In genomic region chr4:10074767-10075105, GRCh38 we compare ENCODE assay signal across 8 cellular contexts. TPM values are rescaled to one million over a fixed set of nuclear protein-coding genes. Genes with fewer than 3 reads are reported as not detected.
DNase-seq lines count a peak whose midpoint lies in the region; ATAC-seq, FAIRE-seq and TF ChIP-seq lines count a peak whose summit lies in the region.

No MANE protein-coding gene starts in this region.

- no peak overlapping the region for H3K4me2 ChIP-seq in HepG2 (ENCODE audit: low read depth, low read length)

- H3K9me3 ChIP-seq in adrenal gland (replicated peaks in 1 of 3) (no peaks in the 10 kb centered on the region), HepG2 (ENCODE audit: low read length) (no peaks in the 10 kb centered on the region)

- H3K4me3 ChIP-seq in BJ (ENCODE audit: low read depth, low read length) (no peak overlapping the region), HFF-Myc (replicated peaks; ENCODE audit: low read depth, low read length) (no peak overlapping the region), adrenal gland (no peak overlapping the region), HepG2 (replicated peaks in 1 of 3; ENCODE audit: insufficient read depth in 1 of 3, low read depth in 2 of 3, low read length in 3 of 3) (no peak overlapping the region)

- no peaks in the 10 kb centered on the region for H3K79me2 ChIP-seq in HepG2 (ENCODE audit: insufficient read depth, low read length)

- 77 to 89% (median 81%) methylated on average over 7 of the region's 7 CpGs for WGBS in adrenal gland, 4 donors
- 94% methylated on average over 7 of the region's 7 CpGs for WGBS in HepG2 (ENCODE audit: low lambda C conversion rate)

- FAIRE-seq in HepG2 (lab: Jason Lieb, UNC), result no peak

- TF ChIP-seq EP300 in HepG2 (IDR thresholded peaks at IDR 0.05; ENCODE audit: low read depth in 2 of 2, low read length in 2 of 2) (no peak), HepG2 (CRISPR knock-in tag; IDR thresholded peaks at IDR 0.05; ENCODE audit: borderline replicate concordance) (no peak)

- TF ChIP-seq RAD21 in HepG2 (CRISPR knock-in tag; IDR thresholded peaks at IDR 0.05), result no peak

- TF ChIP-seq CTCF in BJ (IDR thresholded peaks at IDR 0.05; ENCODE audit: insufficient read depth, low read depth, low read length) (peak; percentile 67), HFF-Myc (IDR thresholded peaks at IDR 0.05; ENCODE audit: low read depth, low read length, missing control alignments) (peak; percentile 50), adrenal gland (IDR thresholded peaks at IDR 0.05) (peak; percentile 25 to 53 (median 42)), HepG2 (CRISPR knock-in tag; IDR thresholded peaks at IDR 0.05) (peak; percentile 61)

- no peak overlapping the region for H2AFZ ChIP-seq in HepG2 (ENCODE audit: low read length)

- H3K27me3 ChIP-seq in BJ (ENCODE audit: control insufficient read depth, insufficient read depth, low read length) (no peaks in the 10 kb centered on the region), adrenal gland (no peaks in the 10 kb centered on the region), HepG2 (ENCODE audit: control insufficient read depth in 1 of 2, insufficient read depth in 2 of 2, low read length in 2 of 2) (no peaks in the 10 kb centered on the region)

- H3K9ac ChIP-seq in HepG2 (ENCODE audit: insufficient read depth, low read depth, low read length), result no peak overlapping the region

- CTCF ChIA-PET in BJ (lab: Yijun Ruan, JAX) (no interaction called here), HepG2 (lab: Yijun Ruan, JAX; ENCODE audit: low intra/inter-chr PET ratio, low total read pairs) (no interaction called here)

- in situ Hi-C loops in HepG2 (cut with HindIII; ENCODE audit: extremely low pct_ligation_motif_present, low pct_unique_long_range_greater_than_20kb), result no loop called here

- H3K27ac ChIP-seq in adrenal gland, result no peak overlapping the region
- peak overlapping the region; percentile 13 for H3K27ac ChIP-seq in HepG2 (ENCODE audit: extremely low read length, insufficient read depth, low read length)

- H3K4me1 ChIP-seq in adrenal gland (replicated peaks in 1 of 2) (no peaks in the 10 kb centered on the region), HepG2 (ENCODE audit: insufficient read depth, low read length) (peaks cover 12% of the 10 kb centered on the region)

- no peaks in the 10 kb centered on the region for H4K20me1 ChIP-seq in HepG2 (ENCODE audit: insufficient read depth, low read length)

- ATAC-seq in HepG2 (peak; percentile 74), GM18502 (IDR thresholded peaks at IDR 0.05; ENCODE audit: poor library complexity, unreplicated experiment) (no peak), HG03354 (IDR thresholded peaks at IDR 0.05; ENCODE audit: poor library complexity, severe bottlenecking, unreplicated experiment) (no peak)

- no peak for TF ChIP-seq POLR2A in adrenal gland (IDR thresholded peaks at IDR 0.05)
- TF ChIP-seq POLR2A in HepG2 (IDR thresholded peaks at IDR 0.05; ENCODE audit: insufficient read depth in 1 of 2, low read depth in 2 of 2, low read length in 2 of 2), result no peak

- DNase-seq in BJ (ENCODE audit: low read depth) (no peak), HFF-Myc (ENCODE audit: extremely low read depth, low read depth) (peak; percentile 24), adrenal gland (peak in 4 of 7 donors; percentile 60 to 71 (median 64)), HepG2 (ENCODE audit: low spot score) (no peak), midbrain (lab: John Stamatoyannopoulos, UW) (no peak), NCI-H2107 treated with DMSO at 0.1 percent for 48 hours (lab: John Stamatoyannopoulos, UW; ENCODE audit: unreplicated experiment) (no peak)

- peaks cover 58% of the 10 kb centered on the region for H3K36me3 ChIP-seq in BJ (ENCODE audit: control insufficient read depth, insufficient read depth, low read length)
- peaks cover 0 to 71% of the 10 kb centered on the region in 2 donors for H3K36me3 ChIP-seq in adrenal gland (replicated peaks in 1 of 2)
- peaks cover 30 to 61% of the 10 kb centered on the region in 2 experiments; a peak in 4 of 5 replicates for H3K36me3 ChIP-seq in HepG2 (replicated peaks in 1 of 2; ENCODE audit: control insufficient read depth in 1 of 2, insufficient read depth in 2 of 2, low read length in 2 of 2)

- POLR2A ChIA-PET in BJ (lab: Charles Lee), result no interaction called here
- POLR2A ChIA-PET in HepG2 (lab: Yijun Ruan, JAX), result no interaction called here

- intact Hi-C loops in adrenal gland (cut with DNase I) (no loop called here), HepG2 (cut with micrococcal nuclease; ENCODE audit: unreplicated experiment) (no loop called here)

- BruUV-seq in HepG2 (replicated peaks; lab: Mats Ljungman, UMichigan), result TSS peak; percentile 33

TF ChIP-seq in HepG2, 621 proteins besides CTCF, POLR2A, EP300 and RAD21 (continues in another document):
- TF ChIP-seq ZNF7 (CRISPR knock-in tag; IDR thresholded peaks at IDR 0.05) (no peak), FOSL2 (CRISPR knock-in tag; IDR thresholded peaks at IDR 0.05) (peak; percentile 87), ZNF598 (CRISPR knock-in tag; IDR thresholded peaks at IDR 0.05; ENCODE audit: borderline replicate concordance) (no peak), SIX1 (CRISPR knock-in tag; IDR thresholded peaks at IDR 0.05; ENCODE audit: borderline replicate concordance) (no peak), ZNF782 (CRISPR knock-in tag; IDR thresholded peaks at IDR 0.05; ENCODE audit: borderline replicate concordance) (no peak), ZNF83 (CRISPR knock-in tag; IDR thresholded peaks at IDR 0.05; ENCODE audit: borderline replicate concordance) (no peak)

RNA-seq across cellular contexts. Expression of gene WDR1, which starts 41.9 kb away (rescaled TPM):
- polyA plus RNA-seq in BJ (2011; rRNA removed) (666 and 952 TPM in 2 replicates), adrenal gland (100 to 1,000 TPM in 1 of 3 donors, 10 to 100 TPM in 2; 66.5 to 228 (median 67.6) TPM), HepG2 (2011; rRNA removed) (198 and 199 TPM in 2 replicates)
- polyA minus RNA-seq in BJ (2011; rRNA and poly(A)+ RNA removed), result 536 and 732 TPM in 2 replicates
- total RNA-seq in adrenal gland (100 to 1,000 TPM in 7 of 8 donors, 10 to 100 TPM in 1; 84.4 to 219 (median 150) TPM), HepG2 (2016; rRNA removed; fragmentation: Illumina TruSeq; extraction: Trizol) (106 and 120 TPM in 2 replicates)
- total RNA-seq in HepG2 (2016; cell fraction: cytosol; rRNA removed; fragmentation: Illumina TruSeq; extraction: Trizol; ENCODE audit: low read depth), result 50.7 and 51.7 TPM in 2 replicates
- 98.1 and 109 TPM in 2 replicates for total RNA-seq in HepG2 (2016; cell fraction: insoluble cytoplasmic fraction; rRNA removed; fragmentation: Illumina TruSeq; extraction: Trizol)
- 54.9 and 56.0 TPM in 2 replicates for total RNA-seq in HepG2 (2016; cell fraction: membrane; rRNA removed; fragmentation: Illumina TruSeq; extraction: Trizol)
- total RNA-seq in HepG2 (2016; cell fraction: nucleus; rRNA removed; fragmentation: Illumina TruSeq; extraction: Trizol), result 57.3 and 65.4 TPM in 2 replicates
- polyA plus RNA-seq in HepG2 (2011; cell fraction: cytosol; rRNA removed), result 187 and 226 TPM in 2 replicates
- 166 and 177 TPM in 2 replicates for polyA plus RNA-seq in HepG2 (2011; cell fraction: nucleus; rRNA removed)
- polyA plus RNA-seq in HepG2 (2012), result 117 and 122 TPM in 2 replicates
- polyA plus RNA-seq in HepG2 (2016; cell fraction: cytosol; fragmentation: Illumina TruSeq; extraction: Trizol; ENCODE audit: low read depth), result 33.9 and 35.4 TPM in 2 replicates
- polyA plus RNA-seq in HepG2 (2016; cell fraction: insoluble cytoplasmic fraction; fragmentation: Illumina TruSeq; extraction: Trizol; ENCODE audit: low read depth), result 136 and 179 TPM in 2 replicates
- polyA plus RNA-seq in HepG2 (2016; cell fraction: membrane; fragmentation: Illumina TruSeq; extraction: Trizol; ENCODE audit: low read depth), result 47.7 and 51.7 TPM in 2 replicates
- polyA plus RNA-seq in HepG2 (2016; cell fraction: nucleus; fragmentation: Illumina TruSeq; extraction: Trizol; ENCODE audit: insufficient read depth, low read depth), result 118 and 124 TPM in 2 replicates
- 149 and 296 TPM in 2 replicates for polyA minus RNA-seq in HepG2 (2011; rRNA and poly(A)+ RNA removed; ENCODE audit: low replicate concordance)
- 111 and 136 TPM in 2 replicates for polyA minus RNA-seq in HepG2 (2011; cell fraction: cytosol; rRNA and poly(A)+ RNA removed)
- polyA minus RNA-seq in HepG2 (2011; cell fraction: nucleus; rRNA and poly(A)+ RNA removed), result 82.2 and 96.2 TPM in 2 replicates

RNA-seq across cellular contexts. Expression of gene SLC2A9, which starts 53.4 kb away (rescaled TPM):
- 5.0 and 6.4 TPM in 2 replicates for polyA plus RNA-seq in BJ (2011; rRNA removed)
- polyA minus RNA-seq in BJ (2011; rRNA and poly(A)+ RNA removed), result 4.4 and 7.3 TPM in 2 replicates
- total RNA-seq in adrenal gland, result 10 to 100 TPM in 5 of 8 donors, 1 to 10 TPM in 3; 6.7 to 16.6 (median 12.8) TPM
- polyA plus RNA-seq in adrenal gland, result 1 to 10 TPM; 1.8 to 7.8 (median 2.1) TPM
- total RNA-seq in HepG2 (2016; rRNA removed; fragmentation: Illumina TruSeq; extraction: Trizol), result 19.9 and 36.2 TPM in 2 replicates
- 11.2 and 13.2 TPM in 2 replicates for total RNA-seq in HepG2 (2016; cell fraction: cytosol; rRNA removed; fragmentation: Illumina TruSeq; extraction: Trizol; ENCODE audit: low read depth)
- total RNA-seq in HepG2 (2016; cell fraction: insoluble cytoplasmic fraction; rRNA removed; fragmentation: Illumina TruSeq; extraction: Trizol), result 20.2 and 36.6 TPM in 2 replicates
- 16.6 and 18.8 TPM in 2 replicates for total RNA-seq in HepG2 (2016; cell fraction: membrane; rRNA removed; fragmentation: Illumina TruSeq; extraction: Trizol)
- total RNA-seq in HepG2 (2016; cell fraction: nucleus; rRNA removed; fragmentation: Illumina TruSeq; extraction: Trizol), result 46.8 and 63.5 TPM in 2 replicates
- polyA plus RNA-seq in HepG2 (2011; rRNA removed), result 42.3 and 51.0 TPM in 2 replicates
- polyA plus RNA-seq in HepG2 (2011; cell fraction: cytosol; rRNA removed), result 40.4 and 40.5 TPM in 2 replicates
- 78.3 and 78.9 TPM in 2 replicates for polyA plus RNA-seq in HepG2 (2011; cell fraction: nucleus; rRNA removed)
- polyA plus RNA-seq in HepG2 (2012), result 38.0 and 55.5 TPM in 2 replicates
- polyA plus RNA-seq in HepG2 (2016; cell fraction: cytosol; fragmentation: Illumina TruSeq; extraction: Trizol; ENCODE audit: low read depth), result 5.7 and 8.5 TPM in 2 replicates
- polyA plus RNA-seq in HepG2 (2016; cell fraction: insoluble cytoplasmic fraction; fragmentation: Illumina TruSeq; extraction: Trizol; ENCODE audit: low read depth), result 16.8 and 19.2 TPM in 2 replicates
- polyA plus RNA-seq in HepG2 (2016; cell fraction: membrane; fragmentation: Illumina TruSeq; extraction: Trizol; ENCODE audit: low read depth), result 11.8 and 13.9 TPM in 2 replicates
- 32.8 and 34.3 TPM in 2 replicates for polyA plus RNA-seq in HepG2 (2016; cell fraction: nucleus; fragmentation: Illumina TruSeq; extraction: Trizol; ENCODE audit: insufficient read depth, low read depth)
- polyA minus RNA-seq in HepG2 (2011; rRNA and poly(A)+ RNA removed; ENCODE audit: low replicate concordance), result 0.09 and 127 TPM in 2 replicates
- 35.6 and 44.8 TPM in 2 replicates for polyA minus RNA-seq in HepG2 (2011; cell fraction: cytosol; rRNA and poly(A)+ RNA removed)
- 124 and 142 TPM in 2 replicates for polyA minus RNA-seq in HepG2 (2011; cell fraction: nucleus; rRNA and poly(A)+ RNA removed)

Comparison
In these comparisons a context has a peak if more than half of its experiments do, and no peak if none do; other contexts are left out.
1. DNase-seq: peak in HFF-Myc (single experiment) and adrenal gland (4 of 7); none in BJ (single experiment), HepG2 (single experiment), midbrain (single experiment) and NCI-H2107 treated with DMSO at 0.1 percent for 48 hours (single experiment).
2. Peak in every context shown above with its lines, with median percentiles within 50 percentile points of each other: CTCF ChIP-seq.